In genomic region chr1:155167166-155168104, GRCh38 we compare ENCODE assay signal across 1 cellular context.
TF ChIP-seq lines count a peak whose summit lies in the region.

No MANE protein-coding gene starts in this region.

TF ChIP-seq in HepG2, 621 proteins besides CTCF, POLR2A, EP300 and RAD21 (continued from another document):
- no peak for TF ChIP-seq PBX2 (CRISPR knock-in tag; IDR thresholded peaks at IDR 0.05)
- peak; percentile 85 for TF ChIP-seq HIC2 (CRISPR knock-in tag; IDR thresholded peaks at IDR 0.05; ENCODE audit: low read depth)
- TF ChIP-seq POLR2AphosphoS5 (IDR thresholded peaks at IDR 0.05; ENCODE audit: low read depth, low read length) = no peak
- 0 out of 2 replicates have a peak, but pooled peaks have one; percentile 34 for TF ChIP-seq ZNF652 (CRISPR knock-in tag; IDR thresholded peaks at IDR 0.05; ENCODE audit: borderline replicate concordance, low read depth)
- TF ChIP-seq ZNF816 (CRISPR knock-in tag; IDR thresholded peaks at IDR 0.05; ENCODE audit: borderline replicate concordance) = no peak
- 0 out of 2 replicates have a peak, but pooled peaks have one; percentile 29 for TF ChIP-seq ZNF605 (CRISPR knock-in tag; IDR thresholded peaks at IDR 0.05)
- 0 out of 2 replicates have a peak, but pooled peaks have one; percentile 48 for TF ChIP-seq ZGPAT (CRISPR knock-in tag; IDR thresholded peaks at IDR 0.05)
- peak; percentile 54; the same call in 1 of the 2 replicates for TF ChIP-seq NFKB2 (CRISPR knock-in tag; IDR thresholded peaks at IDR 0.05; ENCODE audit: borderline replicate concordance)
- TF ChIP-seq TRAFD1 (CRISPR knock-in tag; IDR thresholded peaks at IDR 0.05; ENCODE audit: borderline replicate concordance) = 0 out of 2 replicates have a peak, but pooled peaks have one; percentile 16
- TF ChIP-seq DPF2 (CRISPR knock-in tag; IDR thresholded peaks at IDR 0.05; ENCODE audit: borderline replicate concordance, low read depth) = no peak
- TF ChIP-seq ELF3 (CRISPR knock-in tag; IDR thresholded peaks at IDR 0.05) = peak; percentile 66; the same call in 1 of the 2 replicates
- TF ChIP-seq USF2 (IDR thresholded peaks at IDR 0.05; ENCODE audit: low read depth, low read length) = no peak
- TF ChIP-seq USF2 (CRISPR knock-in tag; IDR thresholded peaks at IDR 0.05; ENCODE audit: borderline replicate concordance) = no peak; the same call in 1 of the 2 replicates
- TF ChIP-seq HOXA3 (CRISPR knock-in tag; IDR thresholded peaks at IDR 0.05) = peak; percentile 10; the same call in 1 of the 2 replicates
- 0 out of 2 replicates have a peak, but pooled peaks have one; percentile 28 for TF ChIP-seq MTERF4 (CRISPR knock-in tag; IDR thresholded peaks at IDR 0.05)
- TF ChIP-seq ZNF607 (CRISPR knock-in tag; IDR thresholded peaks at IDR 0.05; ENCODE audit: borderline replicate concordance) = peak; percentile 86; the same call in 1 of the 2 replicates
- TF ChIP-seq EEA1 (CRISPR knock-in tag; IDR thresholded peaks at IDR 0.05; ENCODE audit: borderline replicate concordance) = no peak
- TF ChIP-seq ZBTB33 (CRISPR knock-in tag; IDR thresholded peaks at IDR 0.05) = peak; percentile 6; the same call in 1 of the 2 replicates
- TF ChIP-seq TCF12 (IDR thresholded peaks at IDR 0.05) = no peak
- no peak for TF ChIP-seq TCF12 (CRISPR knock-in tag; IDR thresholded peaks at IDR 0.05)
- TF ChIP-seq NR2F6 (IDR thresholded peaks at IDR 0.05) = no peak
- peak; percentile 48; the same call in 1 of the 2 replicates for TF ChIP-seq NR2F6 (CRISPR knock-in tag; IDR thresholded peaks at IDR 0.05)
- TF ChIP-seq U2AF2 (IDR thresholded peaks at IDR 0.05; ENCODE audit: low read depth, low read length) = no peak
- TF ChIP-seq MYPOP (CRISPR knock-in tag; IDR thresholded peaks at IDR 0.05) = 0 out of 2 replicates have a peak, but pooled peaks have one; percentile 29
- TF ChIP-seq ZNF225 (CRISPR knock-in tag; IDR thresholded peaks at IDR 0.05) = no peak
- no peak for TF ChIP-seq ZNF552 (CRISPR knock-in tag; IDR thresholded peaks at IDR 0.05; ENCODE audit: borderline replicate concordance)
- TF ChIP-seq NPAS2 (CRISPR knock-in tag; IDR thresholded peaks at IDR 0.05; ENCODE audit: borderline replicate concordance) = no peak
- peak; percentile 66; the same call in 1 of the 2 replicates for TF ChIP-seq HMGXB3 (CRISPR knock-in tag; IDR thresholded peaks at IDR 0.05; ENCODE audit: borderline replicate concordance)
- no peak for TF ChIP-seq HNRNPLL (IDR thresholded peaks at IDR 0.05; ENCODE audit: low read depth, low read length, poor library complexity, severe bottlenecking)
